ENCODE assay signal across 14 cellular contexts in the genomic region with DNA sequence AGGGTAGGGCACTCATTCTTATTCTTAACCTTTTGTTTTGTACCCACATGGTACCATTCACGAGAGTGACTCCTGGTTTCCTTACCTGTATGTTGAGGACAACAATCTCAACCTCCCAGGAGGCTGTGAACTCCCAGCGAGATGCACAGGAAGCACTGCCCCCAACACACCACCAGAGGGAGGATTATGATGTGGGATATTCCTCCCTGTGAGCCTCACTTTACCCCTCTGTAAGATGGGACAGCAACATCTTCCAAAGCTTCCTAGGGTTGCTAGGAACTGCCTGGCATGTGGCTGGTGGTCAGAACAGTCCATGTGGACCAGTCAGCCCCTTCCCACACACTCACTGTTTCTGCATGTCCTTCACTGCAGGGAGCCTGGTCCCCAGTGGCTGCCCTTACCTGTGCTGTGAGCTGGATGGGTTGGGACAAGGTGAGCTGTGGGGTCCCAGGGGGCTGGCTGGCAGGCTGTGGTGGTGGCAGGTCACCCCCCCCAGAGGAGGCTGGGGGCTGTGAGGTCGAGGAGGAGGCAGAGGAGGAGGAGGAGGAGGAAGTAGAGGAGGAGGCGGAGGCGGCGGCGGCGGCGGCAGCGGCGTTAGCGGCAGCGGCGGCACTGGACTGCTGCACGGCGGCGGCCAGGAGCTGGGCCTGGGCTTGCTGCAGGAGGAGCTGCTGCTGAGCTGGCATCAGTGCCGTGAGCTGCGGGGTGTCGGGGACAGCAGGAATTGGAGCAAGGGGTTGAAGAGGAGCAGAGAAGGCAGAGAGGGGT. TPM values are rescaled to one million over a fixed set of nuclear protein-coding genes. Genes with fewer than 3 reads are reported as not detected.
A peak's percentile ranks its signal among the peaks of the same experiment; 100 is the strongest.
DNase-seq lines count a peak whose midpoint lies in the region; ATAC-seq and TF ChIP-seq lines count a peak whose summit lies in the region.
"Had no signal": no experiment of that assay in that cellular context is flagged by ENCODE, and none has a peak within 500 bp of the region (broad histone marks: within the 10 kb centered on the region; RNA-seq: fewer than 3 reads in every experiment).

No MANE protein-coding gene starts in this region.

- peaks cover 54% of the 10 kb centered on the region for H3K36me3 ChIP-seq in CD4-positive, CD25-positive, alpha-beta regulatory T cell (ENCODE audit: control insufficient read depth, insufficient read depth, low read length)
- H3K36me3 ChIP-seq in H7 (replicated peaks; ENCODE audit: control insufficient read depth, insufficient read depth, low read length) (no peaks in the 10 kb centered on the region), mesenchymal stem cell (ENCODE audit: control insufficient read depth in 1 of 2, insufficient read depth in 2 of 2, low read depth in 1 of 2, low read length in 2 of 2) (peaks cover 12 to 37% of the 10 kb centered on the region in 2 experiments), ascending aorta (no peaks in the 10 kb centered on the region)

- peak overlapping the region; percentile 8 for H3K27ac ChIP-seq in CD4-positive, CD25-positive, alpha-beta regulatory T cell (ENCODE audit: insufficient read depth, low read length, poor library complexity, severe bottlenecking)
- H3K27ac ChIP-seq in mesenchymal stem cell (ENCODE audit: low read length, poor library complexity, severe bottlenecking): no peak overlapping the region
- H3K27ac ChIP-seq in CD4-positive, alpha-beta T cell (ENCODE audit: low read depth, low read length): no peak overlapping the region
- H3K27ac ChIP-seq in ascending aorta: no peak overlapping the region

- peaks cover 7% of the 10 kb centered on the region for H3K4me1 ChIP-seq in CD4-positive, CD25-positive, alpha-beta regulatory T cell (ENCODE audit: control insufficient read depth, insufficient read depth, low read length, poor library complexity, severe bottlenecking)
- H3K4me1 ChIP-seq in mesenchymal stem cell (ENCODE audit: control insufficient read depth, insufficient read depth, low read depth, low read length) (peaks cover 36% of the 10 kb centered on the region), ascending aorta (peaks cover 5 to 6% of the 10 kb centered on the region in 2 donors)

- no peak for ATAC-seq in CD4-positive, CD25-positive, alpha-beta regulatory T cell (ENCODE audit: low read depth in 2 of 2)
- no peak for ATAC-seq in activated B cell treated with CpG ODN at 0.5 μM for 24 hours (ENCODE audit: low read depth)
- no peak for ATAC-seq in CD4-positive, alpha-beta T cell (ENCODE audit: poor library complexity)
- ATAC-seq in natural killer cell treated with Interleukin-12 subunit alpha and Interleukin-12 subunit beta and Interleukin-15 and Interleukin-18, amount 100 ng/mL, for 72 hours: no peak

- H2BK120ac ChIP-seq in mesenchymal stem cell (ENCODE audit: low read depth, low read length): peak overlapping the region; percentile 3

- H3K18ac ChIP-seq in mesenchymal stem cell (ENCODE audit: low read depth in 1 of 2, low read length in 2 of 2): no peak overlapping the region

- no peak overlapping the region for H2BK5ac ChIP-seq in mesenchymal stem cell (ENCODE audit: low read depth, low read length, poor library complexity, severe bottlenecking)

- no peak overlapping the region for H3K4me2 ChIP-seq in mesenchymal stem cell (ENCODE audit: low read length, poor library complexity, severe bottlenecking)

- 93% methylated on average over 20 of the region's 20 CpGs for WGBS in mesenchymal stem cell

- no peak for DNase-seq in CD4-positive, CD25-positive, alpha-beta regulatory T cell
- DNase-seq in H7: peak; percentile 58
- no peak for DNase-seq in activated B cell treated with CpG ODN at 0.5 μM for 24 hours
- no peak for DNase-seq in mesenchymal stem cell
- DNase-seq in CD4-positive, alpha-beta T cell: no peak
- DNase-seq in natural killer cell treated with Interleukin-12 subunit alpha and Interleukin-12 subunit beta and Interleukin-15 and Interleukin-18, amount 100 ng/mL, for 72 hours (ENCODE audit: low spot score): no peak
- no peak for DNase-seq in ascending aorta (ENCODE audit: low spot score in 2 of 2)
- no peak for DNase-seq in stimulated activated CD4-positive, alpha-beta T cell treated with anti-CD3 and anti-CD28 coated beads, Interleukin-2, amount 100 ng/mL, for 48 hours
- DNase-seq: activated naive CD4-positive, alpha-beta T cell treated with anti-CD3 and anti-CD28 coated beads, Interleukin-2, amount 50 U/mL, for 16 hours; islet precursor cell; NCI-H1048 had no signal

- intact Hi-C loops in activated B cell treated with CpG ODN at 0.5 μM for 24 hours (cut with micrococcal nuclease): no loop called here
- intact Hi-C loops in CD4-positive, alpha-beta T cell (cut with DNase I, micrococcal nuclease): loop anchor here in 1 of 2 experiments (10.0 kb wide), 1 partner anchor 288 kb away; no protein-coding TSS in a partner anchor
- intact Hi-C loops in ascending aorta (cut with DNase I): no loop called here

- H4K91ac ChIP-seq in mesenchymal stem cell (ENCODE audit: low read length): peak overlapping the region; percentile 52

- no peak overlapping the region for H2BK15ac ChIP-seq in mesenchymal stem cell (ENCODE audit: low read depth, poor library complexity, severe bottlenecking)

- peak overlapping the region in 1 of 2 experiments; percentile 3 for H2BK12ac ChIP-seq in mesenchymal stem cell (ENCODE audit: low read length in 2 of 2)

- H2AFZ ChIP-seq in mesenchymal stem cell (ENCODE audit: low read depth, low read length): no peak overlapping the region

- H2AK5ac ChIP-seq in mesenchymal stem cell (ENCODE audit: low read length, severe bottlenecking): no peak overlapping the region

- H3K27me3 Mint-ChIP-seq in CD4-positive, CD25-positive, alpha-beta regulatory T cell: no peaks in the 10 kb centered on the region
- H3K27me3 Mint-ChIP-seq in activated B cell treated with CpG ODN at 0.5 μM for 24 hours: no peaks in the 10 kb centered on the region
- H3K27me3 Mint-ChIP-seq in CD4-positive, alpha-beta T cell: no peaks in the 10 kb centered on the region
- H3K27me3 Mint-ChIP-seq in natural killer cell treated with Interleukin-12 subunit alpha and Interleukin-12 subunit beta and Interleukin-15 and Interleukin-18, amount 100 ng/mL, for 72 hours: no peaks in the 10 kb centered on the region
- H3K27me3 Mint-ChIP-seq: central memory CD8-positive, alpha-beta T cell had no signal

- H3K4ac ChIP-seq in mesenchymal stem cell (ENCODE audit: low read depth in 1 of 2, low read length in 2 of 2): no peak overlapping the region

- H3K27ac Mint-ChIP-seq in CD4-positive, CD25-positive, alpha-beta regulatory T cell: peak overlapping the region in 2 of 3 donors; percentile 57 to 75
- peak overlapping the region; percentile 96 for H3K27ac Mint-ChIP-seq in activated B cell treated with CpG ODN at 0.5 μM for 24 hours
- H3K27ac Mint-ChIP-seq in CD4-positive, alpha-beta T cell: no peak overlapping the region
- H3K27ac Mint-ChIP-seq in natural killer cell treated with Interleukin-12 subunit alpha and Interleukin-12 subunit beta and Interleukin-15 and Interleukin-18, amount 100 ng/mL, for 72 hours: peak overlapping the region in 1 of 2 donors; percentile 26

- H3K27me3 ChIP-seq in CD4-positive, CD25-positive, alpha-beta regulatory T cell (ENCODE audit: control insufficient read depth, insufficient read depth, low read length): no peaks in the 10 kb centered on the region
- H3K27me3 ChIP-seq in H7 (ENCODE audit: control insufficient read depth, insufficient read depth, low read length) (no peaks in the 10 kb centered on the region), mesenchymal stem cell (ENCODE audit: control insufficient read depth in 1 of 2, insufficient read depth in 1 of 2, low read length in 2 of 2) (no peaks in the 10 kb centered on the region), ascending aorta (no peaks in the 10 kb centered on the region)
- no peaks in the 10 kb centered on the region for H3K27me3 ChIP-seq in CD4-positive, alpha-beta T cell (ENCODE audit: control insufficient read depth, insufficient read depth, low read length)

- no peak overlapping the region for H3K23ac ChIP-seq in mesenchymal stem cell (ENCODE audit: low read length in 2 of 2)

- H3K9me3 Mint-ChIP-seq in CD4-positive, CD25-positive, alpha-beta regulatory T cell: no peaks in the 10 kb centered on the region
- H3K9me3 Mint-ChIP-seq in activated B cell treated with CpG ODN at 0.5 μM for 24 hours: no peaks in the 10 kb centered on the region
- H3K9me3 Mint-ChIP-seq in CD4-positive, alpha-beta T cell: no peaks in the 10 kb centered on the region
- H3K9me3 Mint-ChIP-seq in natural killer cell treated with Interleukin-12 subunit alpha and Interleukin-12 subunit beta and Interleukin-15 and Interleukin-18, amount 100 ng/mL, for 72 hours: no peaks in the 10 kb centered on the region
- H3K9me3 Mint-ChIP-seq: central memory CD8-positive, alpha-beta T cell had no signal

- no peaks in the 10 kb centered on the region for H3K9me3 ChIP-seq in CD4-positive, CD25-positive, alpha-beta regulatory T cell (ENCODE audit: control insufficient read depth in 2 of 2, low read length in 2 of 2)
- H3K9me3 ChIP-seq in mesenchymal stem cell (ENCODE audit: control insufficient read depth, low read length) (no peaks in the 10 kb centered on the region), ascending aorta (no peaks in the 10 kb centered on the region)
- H3K9me3 ChIP-seq in CD4-positive, alpha-beta T cell (ENCODE audit: control insufficient read depth, low read length): no peaks in the 10 kb centered on the region

- H3K9ac ChIP-seq in mesenchymal stem cell (ENCODE audit: low read length): no peak overlapping the region

- peaks cover 36% of the 10 kb centered on the region for H3K36me3 Mint-ChIP-seq in CD4-positive, CD25-positive, alpha-beta regulatory T cell
- peaks cover 94% of the 10 kb centered on the region for H3K36me3 Mint-ChIP-seq in activated B cell treated with CpG ODN at 0.5 μM for 24 hours (ENCODE audit: low read depth)
- peaks cover 51% of the 10 kb centered on the region for H3K36me3 Mint-ChIP-seq in CD4-positive, alpha-beta T cell (ENCODE audit: low read depth)
- peaks cover 7% of the 10 kb centered on the region for H3K36me3 Mint-ChIP-seq in natural killer cell treated with Interleukin-12 subunit alpha and Interleukin-12 subunit beta and Interleukin-15 and Interleukin-18, amount 100 ng/mL, for 72 hours

- H3K4me3 Mint-ChIP-seq in CD4-positive, CD25-positive, alpha-beta regulatory T cell: peak overlapping the region in 1 of 4 donors; percentile 15
- peak overlapping the region; percentile 46 for H3K4me3 Mint-ChIP-seq in activated B cell treated with CpG ODN at 0.5 μM for 24 hours
- H3K4me3 Mint-ChIP-seq in CD4-positive, alpha-beta T cell: no peak overlapping the region
- no peak overlapping the region for H3K4me3 Mint-ChIP-seq in natural killer cell treated with Interleukin-12 subunit alpha and Interleukin-12 subunit beta and Interleukin-15 and Interleukin-18, amount 100 ng/mL, for 72 hours
- H3K4me3 Mint-ChIP-seq: central memory CD8-positive, alpha-beta T cell had no signal

- no peak overlapping the region for H3K4me3 ChIP-seq in CD4-positive, CD25-positive, alpha-beta regulatory T cell (ENCODE audit: low read depth, low read length)
- H3K4me3 ChIP-seq in H7 (ENCODE audit: insufficient read depth, low read depth, low read length): no peak overlapping the region
- H3K4me3 ChIP-seq in mesenchymal stem cell (ENCODE audit: insufficient read depth in 1 of 2, low read depth in 1 of 2, low read length in 2 of 2): no peak overlapping the region
- no peak overlapping the region for H3K4me3 ChIP-seq in ascending aorta

- peaks cover 6 to 31% (median 22%) of the 10 kb centered on the region in 4 donors for H3K4me1 Mint-ChIP-seq in CD4-positive, CD25-positive, alpha-beta regulatory T cell
- peaks cover 97% of the 10 kb centered on the region for H3K4me1 Mint-ChIP-seq in activated B cell treated with CpG ODN at 0.5 μM for 24 hours
- H3K4me1 Mint-ChIP-seq in CD4-positive, alpha-beta T cell (ENCODE audit: low read depth): peaks cover 12% of the 10 kb centered on the region
- H3K4me1 Mint-ChIP-seq in natural killer cell treated with Interleukin-12 subunit alpha and Interleukin-12 subunit beta and Interleukin-15 and Interleukin-18, amount 100 ng/mL, for 72 hours (ENCODE audit: low read depth in 2 of 2): peaks cover 22 to 31% of the 10 kb centered on the region in 2 donors

- no peak for TF ChIP-seq CTCF in activated B cell treated with CpG ODN at 0.5 μM for 24 hours (IDR thresholded peaks at IDR 0.05)
- TF ChIP-seq CTCF in CD4-positive, alpha-beta T cell (IDR thresholded peaks at IDR 0.05): no peak
- TF ChIP-seq CTCF in ascending aorta (IDR thresholded peaks at IDR 0.05): no peak

- POLR2A ChIA-PET in activated B cell treated with CpG ODN at 0.5 μM for 24 hours (lab: Charles Lee): interaction anchor here (0.5 to 24.6 kb wide), 4 partner anchors 11 to 142 kb away, joined by 3 to 1230 read pairs (median 10); partner anchors contain the start of gene POU2F2
- POLR2A ChIA-PET in CD4-positive, alpha-beta T cell (lab: Charles Lee): no interaction called here

- H4K8ac ChIP-seq in mesenchymal stem cell (ENCODE audit: low read length): no peak overlapping the region

- peaks cover 2% of the 10 kb centered on the region for H3K79me1 ChIP-seq in mesenchymal stem cell (replicated peaks; ENCODE audit: low read length, poor library complexity, severe bottlenecking)

- CTCF ChIA-PET in activated B cell treated with CpG ODN at 0.5 μM for 24 hours (lab: Charles Lee): interaction anchor here (13.4 kb wide), 1 partner anchor 13 kb away, joined by 426 read pairs; the partner anchor contains the start of gene POU2F2
- CTCF ChIA-PET in CD4-positive, alpha-beta T cell (lab: Charles Lee): no interaction called here

- no peak overlapping the region for H3K14ac ChIP-seq in mesenchymal stem cell (ENCODE audit: low read length in 2 of 2)

RNA-seq across cellular contexts. Expression of gene POU2F2, which starts 15.8 kb away (rescaled TPM):
- 48.9 TPM for total RNA-seq in CD4-positive, CD25-positive, alpha-beta regulatory T cell
- 1 to 10 TPM; 4.2 to 7.2 (median 6.4) TPM for polyA plus RNA-seq in CD4-positive, CD25-positive, alpha-beta regulatory T cell
- 0.90 and 2.4 TPM in 2 replicates for total RNA-seq in H7 (2014; rRNA removed; shearing (Covaris generic))
- total RNA-seq in activated B cell treated with CpG ODN at 0.5 μM for 24 hours (508 and 577 TPM in 2 replicates), ascending aorta (not detected)
- polyA plus RNA-seq in mesenchymal stem cell (2013, experiment 1 of 2): 10.3 TPM
- 9.3 TPM for polyA plus RNA-seq in mesenchymal stem cell (2013, experiment 2 of 2)
- 10 to 100 TPM; 18.6 to 19.9 TPM for total RNA-seq in CD4-positive, alpha-beta T cell
- 10 to 100 TPM; 21.6 to 30.5 TPM for total RNA-seq in natural killer cell treated with Interleukin-12 subunit alpha and Interleukin-12 subunit beta and Interleukin-15 and Interleukin-18, amount 100 ng/mL, for 72 hours
- total RNA-seq: SK-MEL-5 had no signal

RNA-seq across cellular contexts. Expression of gene ZNF574, which starts 40.5 kb away (rescaled TPM):
- 24.0 TPM for total RNA-seq in CD4-positive, CD25-positive, alpha-beta regulatory T cell
- 10 to 100 TPM; 10.7 to 22.1 (median 15.5) TPM for polyA plus RNA-seq in CD4-positive, CD25-positive, alpha-beta regulatory T cell
- total RNA-seq in H7 (2014; rRNA removed; shearing (Covaris generic)): 44.0 and 45.4 TPM in 2 replicates
- 27.7 and 29.6 TPM in 2 replicates for total RNA-seq in activated B cell treated with CpG ODN at 0.5 μM for 24 hours
- 6.0 TPM for polyA plus RNA-seq in mesenchymal stem cell (2013, experiment 1 of 2)
- polyA plus RNA-seq in mesenchymal stem cell (2013, experiment 2 of 2): 6.3 TPM
- 10 to 100 TPM; 21.5 to 24.0 TPM for total RNA-seq in CD4-positive, alpha-beta T cell
- total RNA-seq in natural killer cell treated with Interleukin-12 subunit alpha and Interleukin-12 subunit beta and Interleukin-15 and Interleukin-18, amount 100 ng/mL, for 72 hours: 10 to 100 TPM; 14.2 to 16.1 TPM
- total RNA-seq in ascending aorta: 14.9 TPM

RNA-seq across cellular contexts. Expression of gene GRIK5, which starts 46.5 kb away (rescaled TPM):
- total RNA-seq in CD4-positive, CD25-positive, alpha-beta regulatory T cell: 0.52 TPM
- under 1 TPM in 1 of 4 donors, not detected in 3; 0.06 TPM for polyA plus RNA-seq in CD4-positive, CD25-positive, alpha-beta regulatory T cell
- 15.7 and 16.4 TPM in 2 replicates for total RNA-seq in H7 (2014; rRNA removed; shearing (Covaris generic))
- total RNA-seq in activated B cell treated with CpG ODN at 0.5 μM for 24 hours (0.09 and 0.15 TPM in 2 replicates), ascending aorta (15.5 TPM)
- polyA plus RNA-seq in mesenchymal stem cell (2013, experiment 1 of 2): 0.12 TPM
- 0.07 TPM for polyA plus RNA-seq in mesenchymal stem cell (2013, experiment 2 of 2)
- under 1 TPM; 0.66 to 0.75 TPM for total RNA-seq in CD4-positive, alpha-beta T cell
- total RNA-seq in natural killer cell treated with Interleukin-12 subunit alpha and Interleukin-12 subunit beta and Interleukin-15 and Interleukin-18, amount 100 ng/mL, for 72 hours: 1 to 10 TPM in 1 of 2 donors, under 1 TPM in 1; 0.21 to 1.0 TPM
- total RNA-seq: HT1080, SK-MEL-5 had no signal

Comparison
In these comparisons a context has a peak if more than half of its experiments do, and no peak if none do; other contexts are left out.
1. RNA of gene POU2F2, which starts 15.8 kb away (total RNA-seq): 508 to 577 TPM in activated B cell treated with CpG ODN at 0.5 μM for 24 hours; 48.9 TPM in CD4-positive, CD25-positive, alpha-beta regulatory T cell (single experiment), 21.6 to 30.5 TPM in natural killer cell treated with Interleukin-12 subunit alpha and Interleukin-12 subunit beta and Interleukin-15 and Interleukin-18, amount 100 ng/mL, for 72 hours, 18.6 to 19.9 TPM in CD4-positive, alpha-beta T cell, 0.90 to 2.4 TPM in H7 and not detected in ascending aorta (single experiment); every median in the first group is over 10 times any median in the second.